In genomic region chr17:40134184-40134583, GRCh38 we compare ENCODE assay signal across 20 cellular contexts. TPM values are rescaled to one million over a fixed set of nuclear protein-coding genes. Genes with fewer than 3 reads are reported as not detected.
DNase-seq lines count a peak whose midpoint lies in the region; ATAC-seq and TF ChIP-seq lines count a peak whose summit lies in the region.
"Had no signal": no experiment of that assay in that cellular context is flagged by ENCODE, and none has a peak within 500 bp of the region (broad histone marks: within the 10 kb centered on the region; RNA-seq: fewer than 3 reads in every experiment).

No MANE protein-coding gene starts in this region.

- peak overlapping the region; percentile 53 for H3K27ac Mint-ChIP-seq in CD4-positive, alpha-beta T cell
- H3K27ac Mint-ChIP-seq in IgD-negative memory B cell, result peak overlapping the region; percentile 41 to 85 (median 84)
- peak overlapping the region in 5 of 6 donors; percentile 3 to 82 (median 45) for H3K27ac Mint-ChIP-seq in immature natural killer cell
- peak overlapping the region; percentile 2 for H3K27ac Mint-ChIP-seq in osteocyte (ENCODE audit: unreplicated experiment)
- H3K27ac Mint-ChIP-seq: activated CD4-positive, alpha-beta memory T cell treated with anti-CD3 and anti-CD28 coated beads, Interleukin-2, amount 10 ng/mL, durations not matched to agents 7 days and 5 days; T-helper 1 cell treated with Interleukin-12 subunit alpha and Interleukin-12 subunit beta and Interleukin-4 antibody, amounts not matched to agents 30 μg/mL and 1 μg/mL, for 36 hours had no signal

- peaks cover 77% of the 10 kb centered on the region for H3K36me3 Mint-ChIP-seq in CD4-positive, alpha-beta T cell (ENCODE audit: low read depth)
- H3K36me3 Mint-ChIP-seq in IgD-negative memory B cell (peaks cover 7% of the 10 kb centered on the region), immature natural killer cell (peaks cover 13 to 50% (median 40%) of the 10 kb centered on the region in 3 donors), osteocyte (ENCODE audit: unreplicated experiment) (peaks cover 65% of the 10 kb centered on the region)

- no peak for TF ChIP-seq CTCF in CD4-positive, alpha-beta T cell (IDR thresholded peaks at IDR 0.05)
- TF ChIP-seq CTCF in osteocyte (IDR thresholded peaks at IDR 0.05), result no peak

- no peak overlapping the region for H3K4me3 Mint-ChIP-seq in CD4-positive, alpha-beta T cell
- H3K4me3 Mint-ChIP-seq in IgD-negative memory B cell, result peak overlapping the region in 1 of 4 donors; percentile 55
- H3K4me3 Mint-ChIP-seq in immature natural killer cell, result no peak overlapping the region
- H3K4me3 Mint-ChIP-seq in osteocyte (ENCODE audit: unreplicated experiment), result no peak overlapping the region
- H3K4me3 Mint-ChIP-seq: activated CD4-positive, alpha-beta memory T cell treated with anti-CD3 and anti-CD28 coated beads, Interleukin-2, amount 10 ng/mL, durations not matched to agents 7 days and 5 days; activated T-helper 1 cell treated with anti-CD3 and anti-CD28 coated beads, Interleukin-12 subunit alpha, Interleukin-12 subunit beta, Interleukin-2, Interleukin-4 antibody, amounts not matched to agents 30 ng/mL and 10 ng/mL and 1 ng/mL, durations not matched to agents 14 hours and 24 hours and 36 hours; T-helper 1 cell treated with Interleukin-12 subunit alpha and Interleukin-12 subunit beta and Interleukin-4 antibody, amounts not matched to agents 30 μg/mL and 1 μg/mL, for 36 hours had no signal

- H3K27ac ChIP-seq in CD4-positive, alpha-beta T cell (ENCODE audit: low read depth, low read length), result no peak overlapping the region
- H3K27ac ChIP-seq: BLaER1, parathyroid adenoma, WERI-Rb-1 had no signal

- DNase-seq in CD4-positive, alpha-beta T cell, result no peak
- DNase-seq in immature natural killer cell, result no peak
- DNase-seq in osteocyte (ENCODE audit: extremely low spot score, unreplicated experiment), result no peak
- no peak for DNase-seq in amygdala (lab: John Stamatoyannopoulos, UW)
- no peak for DNase-seq in mucosa of gallbladder (ENCODE audit: low spot score)
- no peak for DNase-seq in GDM1 (lab: John Stamatoyannopoulos, UW)
- DNase-seq: activated CD4-positive, alpha-beta memory T cell treated with anti-CD3 and anti-CD28 coated beads, Interleukin-2, amount 10 ng/mL, durations not matched to agents 7 days and 5 days; amniotic stem cell; DMS153; hippocampal formation; KG1; NCI-H2029; NCI-H510A; Right ventricle myocardium superior; WERI-Rb-1 had no signal

- no peak for ATAC-seq in CD4-positive, alpha-beta T cell (ENCODE audit: poor library complexity)

- intact Hi-C loops in CD4-positive, alpha-beta T cell (cut with DNase I, micrococcal nuclease), result no loop called here

- H3K27me3 Mint-ChIP-seq in CD4-positive, alpha-beta T cell, result no peaks in the 10 kb centered on the region
- no peaks in the 10 kb centered on the region for H3K27me3 Mint-ChIP-seq in IgD-negative memory B cell
- peaks cover 0 to 2% (median under 1%) of the 10 kb centered on the region in 3 donors for H3K27me3 Mint-ChIP-seq in immature natural killer cell (ENCODE audit: low read depth in 3 of 3)
- no peaks in the 10 kb centered on the region for H3K27me3 Mint-ChIP-seq in osteocyte (ENCODE audit: unreplicated experiment)
- H3K27me3 Mint-ChIP-seq: activated CD4-positive, alpha-beta memory T cell treated with anti-CD3 and anti-CD28 coated beads, Interleukin-2, amount 10 ng/mL, durations not matched to agents 7 days and 5 days had no signal

- CTCF ChIA-PET in CD4-positive, alpha-beta T cell (lab: Charles Lee), result interaction anchor here (1.1 to 1.5 kb wide), 4 partner anchors 10 to 58 kb away, joined by 3 to 5 read pairs (median 4); no protein-coding TSS in a partner anchor

- POLR2A ChIA-PET in CD4-positive, alpha-beta T cell (lab: Charles Lee), result interaction anchor here (0.6 to 4.1 kb wide), 4 partner anchors 11 to 156 kb away, joined by 3 to 28 read pairs (median 3); partner anchors contain the start of gene MSL1

- H3K4me1 Mint-ChIP-seq in CD4-positive, alpha-beta T cell (ENCODE audit: low read depth), result peaks cover 24% of the 10 kb centered on the region
- H3K4me1 Mint-ChIP-seq in IgD-negative memory B cell (peaks cover 0 to 6% (median 3%) of the 10 kb centered on the region in 3 donors), immature natural killer cell (peaks cover 0 to 2% of the 10 kb centered on the region in 2 donors), osteocyte (ENCODE audit: unreplicated experiment) (peaks cover 4% of the 10 kb centered on the region)

- no peaks in the 10 kb centered on the region for H3K9me3 Mint-ChIP-seq in CD4-positive, alpha-beta T cell
- H3K9me3 Mint-ChIP-seq in IgD-negative memory B cell, result no peaks in the 10 kb centered on the region
- no peaks in the 10 kb centered on the region for H3K9me3 Mint-ChIP-seq in immature natural killer cell
- H3K9me3 Mint-ChIP-seq in osteocyte (ENCODE audit: unreplicated experiment), result no peaks in the 10 kb centered on the region
- H3K9me3 Mint-ChIP-seq: activated CD4-positive, alpha-beta memory T cell treated with anti-CD3 and anti-CD28 coated beads, Interleukin-2, amount 10 ng/mL, durations not matched to agents 7 days and 5 days; activated T-helper 1 cell treated with anti-CD3 and anti-CD28 coated beads, Interleukin-12 subunit alpha, Interleukin-12 subunit beta, Interleukin-2, Interleukin-4 antibody, amounts not matched to agents 30 ng/mL and 10 ng/mL and 1 ng/mL, durations not matched to agents 14 hours and 24 hours and 36 hours; T-helper 1 cell treated with Interleukin-12 subunit alpha and Interleukin-12 subunit beta and Interleukin-4 antibody, amounts not matched to agents 30 μg/mL and 1 μg/mL, for 36 hours had no signal

- no peaks in the 10 kb centered on the region for H3K27me3 ChIP-seq in CD4-positive, alpha-beta T cell (ENCODE audit: control insufficient read depth, insufficient read depth, low read length)
- H3K27me3 ChIP-seq: BLaER1 had no signal

- no peaks in the 10 kb centered on the region for H3K9me3 ChIP-seq in CD4-positive, alpha-beta T cell (ENCODE audit: control insufficient read depth, low read length)
- H3K9me3 ChIP-seq: BLaER1 had no signal

RNA-seq across cellular contexts. Expression of gene CASC3, which starts 6.2 kb away (rescaled TPM):
- 100 to 1,000 TPM; 195 to 207 TPM for total RNA-seq in CD4-positive, alpha-beta T cell
- 49.9 TPM for polyA plus RNA-seq in IgD-negative memory B cell
- polyA plus RNA-seq in immature natural killer cell, result 10 to 100 TPM; 24.5 to 53.5 (median 27.7) TPM
- 87.5 and 90.9 TPM in 2 replicates for total RNA-seq in osteocyte
- 78.5 TPM for total RNA-seq in mucosa of gallbladder

RNA-seq across cellular contexts. Expression of gene MSL1, which starts 12.4 kb away (rescaled TPM):
- total RNA-seq in CD4-positive, alpha-beta T cell, result 10 to 100 TPM; 77.0 to 79.2 TPM
- 10.1 TPM for polyA plus RNA-seq in IgD-negative memory B cell
- 10 to 100 TPM in 2 of 3 donors, 1 to 10 TPM in 1; 5.6 to 16.2 (median 11.1) TPM for polyA plus RNA-seq in immature natural killer cell
- 85.9 and 86.8 TPM in 2 replicates for total RNA-seq in osteocyte
- total RNA-seq in mucosa of gallbladder, result 90.9 TPM

RNA-seq across cellular contexts. Expression of gene NR1D1, which starts 33.8 kb away (rescaled TPM):
- 10 to 100 TPM; 29.6 to 34.1 TPM for total RNA-seq in CD4-positive, alpha-beta T cell
- polyA plus RNA-seq in IgD-negative memory B cell (3.6 TPM), immature natural killer cell (1 to 10 TPM in 1 of 3 donors, under 1 TPM in 1, not detected in 1; 0.49 to 2.8 TPM)
- total RNA-seq in osteocyte (6.1 and 6.9 TPM in 2 replicates), mucosa of gallbladder (34.7 TPM)

RNA-seq across cellular contexts. Expression of gene RAPGEFL1, which starts 43.1 kb away (rescaled TPM):
- total RNA-seq in CD4-positive, alpha-beta T cell, result 1 to 10 TPM; 7.7 to 9.4 TPM
- polyA plus RNA-seq in IgD-negative memory B cell (0.69 TPM), immature natural killer cell (not detected)
- total RNA-seq in osteocyte (5.7 and 6.8 TPM in 2 replicates), mucosa of gallbladder (77.2 TPM)

Comparison
In these comparisons a context has a peak if more than half of its experiments do, and no peak if none do; other contexts are left out.
1. H3K27ac Mint-ChIP-seq: peak in every context shown above with its lines; median percentile 84 in IgD-negative memory B cell; 53 in CD4-positive, alpha-beta T cell; 45 in immature natural killer cell; 2 in osteocyte.